8 cellular contexts compared by ENCODE assay signal in genomic region chr2:28870146-28870891, GRCh38. TPM values are rescaled to one million over a fixed set of nuclear protein-coding genes. Genes with fewer than 3 reads are reported as not detected.
DNase-seq lines count a peak whose midpoint lies in the region; ATAC-seq and TF ChIP-seq lines count a peak whose summit lies in the region.

TRMT61B (minus strand) TSS chr2:28870309; CDS start chr2:28870277, 32 bp downstream.

- ATAC-seq in HG02571 (IDR thresholded peaks at IDR 0.05; ENCODE audit: unreplicated experiment) = peak; percentile 96

- peaks cover 15% of the 10 kb centered on the region for H3K4me1 ChIP-seq in neuron (ENCODE audit: insufficient read depth, low read length)

- peak within 1 kb of the TSS; percentile 67 for H2AFZ ChIP-seq in neuron (ENCODE audit: low read depth, low read length)

- TF ChIP-seq POLR2A in NB4 (IDR thresholded peaks at IDR 0.05; ENCODE audit: extremely low read depth, insufficient read length) = peak; percentile 97

- H3K36me3 ChIP-seq in GM06990 (ENCODE audit: control insufficient read depth, insufficient read depth, low read length) = no peaks in the 10 kb centered on the region
- H3K36me3 ChIP-seq in neuron (ENCODE audit: insufficient read depth, low read length) = peaks cover 3% of the 10 kb centered on the region

- peak; percentile 99 for DNase-seq in GM06990 (ENCODE audit: extremely low read depth, insufficient read length)
- peak; percentile 98 for DNase-seq in NB4 (ENCODE audit: low read depth)
- peak; percentile 96 for DNase-seq in SK-N-DZ (ENCODE audit: low spot score)
- DNase-seq in activated naive CD4-positive, alpha-beta T cell treated with Interleukin-2 at 50 U/mL for 16 hours = peak; percentile 98
- peak; percentile 94 for DNase-seq in foreskin melanocyte
- peak; percentile 86 for DNase-seq in stromal cell of bone marrow (ENCODE audit: low read depth)

- H3K4me3 ChIP-seq in GM06990 (replicated peaks; ENCODE audit: low read depth, low read length) (peak within 1 kb of the TSS; percentile 98), NB4 (ENCODE audit: low read depth, low read length) (peak within 1 kb of the TSS; percentile 95), neuron (ENCODE audit: low read length) (peak within 1 kb of the TSS; percentile 72)

- TF ChIP-seq CTCF in GM06990 (IDR thresholded peaks at IDR 0.05; ENCODE audit: insufficient read depth, low read length, poor library complexity, severe bottlenecking) = no peak
- no peak for TF ChIP-seq CTCF in NB4 (IDR thresholded peaks at IDR 0.05; ENCODE audit: low read depth, low read length)

- H3K9me3 ChIP-seq in neuron (ENCODE audit: low read length) = no peaks in the 10 kb centered on the region

- H3K27me3 ChIP-seq in GM06990 (replicated peaks; ENCODE audit: control insufficient read depth, insufficient read depth, low read length) (no peaks in the 10 kb centered on the region), neuron (ENCODE audit: insufficient read depth, low read length) (no peaks in the 10 kb centered on the region)

RNA-seq across cellular contexts. Expression of gene TRMT61B, which starts in this region (rescaled TPM):
- 23.6 and 28.6 TPM in 2 replicates for polyA plus RNA-seq in SK-N-DZ (2014; cell fraction: cytosol; rRNA removed)
- 17.4 and 37.0 TPM in 2 replicates for polyA plus RNA-seq in SK-N-DZ (2014; cell fraction: nucleus; rRNA removed)

Comparison
In these comparisons a context has a peak if more than half of its experiments do, and no peak if none do; other contexts are left out.
1. Peak in every context shown above with its lines: DNase-seq, ATAC-seq and H3K4me3 ChIP-seq.